26 cellular contexts compared by ENCODE assay signal in genomic region chr14:75655235-75655634, GRCh38.
"Had no signal": no experiment of that assay in that cellular context is flagged by ENCODE, and none has a peak within 500 bp of the region (broad histone marks: within the 10 kb centered on the region; RNA-seq: fewer than 3 reads in every experiment).

No MANE protein-coding gene starts in this region.

- H3K4me3 Mint-ChIP-seq: dendritic cell treated with granulocyte-macrophage colony-stimulating factor and Interleukin-4, amounts not matched to agents 40 ng/mL and 50 ng/mL, for 4 days; effector memory CD8-positive, alpha-beta T cell; endodermal cell had no signal

- H3K27ac Mint-ChIP-seq: dendritic cell treated with granulocyte-macrophage colony-stimulating factor and Interleukin-4, amounts not matched to agents 40 ng/mL and 50 ng/mL, for 4 days; endodermal cell had no signal

- H3K4me1 ChIP-seq: colonic mucosa had no signal

- H3K4me3 ChIP-seq: colonic mucosa, esophagus squamous epithelium, gastrocnemius medialis, heart right ventricle, left lung, lower lobe of right lung had no signal

- H3K27ac ChIP-seq: colonic mucosa, epithelial cell of prostate, esophagus squamous epithelium, heart right ventricle, left lung, lower lobe of right lung had no signal

- H3K27me3 ChIP-seq: colonic mucosa, esophagus squamous epithelium, gastrocnemius medialis, heart right ventricle, left lung had no signal

- ATAC-seq: effector memory CD8-positive, alpha-beta T cell; esophagus mucosa; gastrocnemius medialis; heart right ventricle; left cardiac atrium; left lung; left ventricle myocardium superior; lower lobe of right lung had no signal

- H3K9me3 Mint-ChIP-seq: dendritic cell treated with granulocyte-macrophage colony-stimulating factor and Interleukin-4, amounts not matched to agents 40 ng/mL and 50 ng/mL, for 4 days; effector memory CD8-positive, alpha-beta T cell had no signal

- FAIRE-seq: endometrium, islet of Langerhans, keratinocyte had no signal

- H3K9me3 ChIP-seq: colonic mucosa, esophagus squamous epithelium, gastrocnemius medialis, heart right ventricle, left lung, lower lobe of right lung had no signal

- H3K27me3 Mint-ChIP-seq: dendritic cell treated with granulocyte-macrophage colony-stimulating factor and Interleukin-4, amounts not matched to agents 40 ng/mL and 50 ng/mL, for 4 days; effector memory CD8-positive, alpha-beta T cell had no signal

- DNase-seq: colonic mucosa; cortex of kidney; effector CD8-positive, alpha-beta T cell; effector memory CD8-positive, alpha-beta T cell; endodermal cell; erythroblast; esophagus squamous epithelium; foreskin fibroblast; foreskin melanocyte; gastrocnemius medialis; glutamatergic neuron; head of caudate nucleus; heart right ventricle; hippocampal formation; left cardiac atrium; left lung; left ventricle myocardium superior; lower lobe of right lung; mesendoderm; midbrain had no signal
